ENCODE assay signal across 8 cellular contexts in genomic region chr11:71638801-71639519, GRCh38. TPM values are rescaled to one million over a fixed set of nuclear protein-coding genes. Genes with fewer than 3 reads are reported as not detected.
DNase-seq lines count a peak whose midpoint lies in the region; ATAC-seq, FAIRE-seq and TF ChIP-seq lines count a peak whose summit lies in the region.
"Not testable (repeated sequence)": the region's sequence is repeated elsewhere in the genome, so short reads cannot be mapped to it uniquely, and the experiment has no call there.

No MANE protein-coding gene starts in this region.

- not testable (repeated sequence) for TF ChIP-seq POLR2A in gastrocnemius medialis (IDR thresholded peaks at IDR 0.05); tibial nerve (IDR thresholded peaks at IDR 0.05)

- not testable (repeated sequence) for H3K79me2 ChIP-seq in keratinocyte (ENCODE audit: control insufficient read depth, insufficient read depth, low read length)

- DNase-seq in EL (peak; percentile 34), M059J (ENCODE audit: low read depth) (peak; percentile 26), SK-N-DZ (ENCODE audit: low spot score) (peak; percentile 33), activated T-cell treated with anti-CD3 and anti-CD28 coated beads for 48 hours (ENCODE audit: low read depth) (peak; percentile 71), dorsolateral prefrontal cortex (peak in 7 of 10 donors; percentile 13 to 76 (median 33)), tibial nerve (ENCODE audit: low spot score in 2 of 2) (peak in 1 of 2 donors; percentile 19)
- DNase-seq in keratinocyte (ENCODE audit: low read depth, low spot score); gastrocnemius medialis: not testable (repeated sequence)

- not testable (repeated sequence) for H3K9me3 ChIP-seq in keratinocyte (ENCODE audit: control insufficient read depth, low read depth, low read length); gastrocnemius medialis; tibial nerve

- FAIRE-seq in keratinocyte (lab: Jason Lieb, UNC) = not testable (repeated sequence)

- H3K36me3 ChIP-seq in keratinocyte (ENCODE audit: control insufficient read depth in 2 of 2, extremely low read depth in 1 of 2, insufficient read depth in 2 of 2, low read length in 2 of 2); gastrocnemius medialis; tibial nerve: not testable (repeated sequence)

- H3K4me3 ChIP-seq in dorsolateral prefrontal cortex (peak overlapping the region in 48 of 59 donors; percentile 19 to 63 (median 41)), keratinocyte (ENCODE audit: control insufficient read depth in 2 of 3, extremely low read depth in 1 of 3, insufficient read depth in 2 of 3, low read depth in 1 of 3, low read length in 3 of 3) (peak overlapping the region in 1 of 3 experiments; percentile 8), gastrocnemius medialis (peak overlapping the region in 2 of 4 donors; percentile 25 to 29), tibial nerve (peak overlapping the region in 2 of 4 donors; percentile 9 to 41)

- intact Hi-C loops in dorsolateral prefrontal cortex (cut with DNase I); gastrocnemius medialis (cut with DNase I; ENCODE audit: low total_unique reads): not testable (repeated sequence)

- dilution Hi-C loops in keratinocyte (cut with MboI; ENCODE audit: extremely low pct_ligation_motif_present, low sequenced_read_pairs) = not testable (repeated sequence)

- not testable (repeated sequence) for ATAC-seq in gastrocnemius medialis

- peak overlapping the region; percentile 48 for H3K4me2 ChIP-seq in keratinocyte (ENCODE audit: control insufficient read depth, extremely low read depth, insufficient read depth, low read depth, low read length)

- in situ Hi-C loops in gastrocnemius medialis (cut with MboI; ENCODE audit: low sequenced_read_pairs in 4 of 4) = not testable (repeated sequence)

- TF ChIP-seq EP300 in tibial nerve (IDR thresholded peaks at IDR 0.05) = not testable (repeated sequence)

- not testable (repeated sequence) for H3K4me1 ChIP-seq in keratinocyte (ENCODE audit: control insufficient read depth, extremely low read depth, insufficient read depth, low read length); gastrocnemius medialis; tibial nerve

- H3K9ac ChIP-seq in keratinocyte (ENCODE audit: control insufficient read depth, extremely low read depth, insufficient read depth, low read length) = not testable (repeated sequence)

- not testable (repeated sequence) for H3K9me1 ChIP-seq in keratinocyte (ENCODE audit: control insufficient read depth, extremely low read depth, insufficient read depth, low read length)

- H2AFZ ChIP-seq in keratinocyte (ENCODE audit: control insufficient read depth, low read length) = not testable (repeated sequence)

- WGBS in tibial nerve, 2 donors = 55 to 76% methylated on average over 10 to 13 of the region's 48 CpGs

- not testable (repeated sequence) for H3K27me3 ChIP-seq in dorsolateral prefrontal cortex; keratinocyte (ENCODE audit: control insufficient read depth, extremely low read depth, insufficient read depth, low read length); gastrocnemius medialis; tibial nerve

- TF ChIP-seq CTCF in dorsolateral prefrontal cortex (IDR thresholded peaks at IDR 0.05 in 54 of 56, conservative IDR thresholded peaks at IDR 0.05 in 2 of 56; ENCODE audit: low read depth in 1 of 56, partially characterized antibody in 56 of 56) (peak in 55 of 56 donors; percentile 27 to 80 (median 64)), keratinocyte (optimal IDR thresholded peaks at IDR 0.05 in 1 of 3, IDR thresholded peaks at IDR 0.05 in 1 of 3, conservative IDR thresholded peaks at IDR 0.05 in 1 of 3; ENCODE audit: extremely low read depth in 1 of 3, insufficient read depth in 2 of 3, low read length in 3 of 3) (peak in 2 of 3 experiments; percentile 2 to 65), gastrocnemius medialis (IDR thresholded peaks at IDR 0.05 in 4 of 5, conservative IDR thresholded peaks at IDR 0.05 in 1 of 5) (peak in 4 of 5 experiments; percentile 15 to 70 (median 60)), tibial nerve (IDR thresholded peaks at IDR 0.05) (peak; percentile 49 to 88 (median 73))

- not testable (repeated sequence) for H3K27ac ChIP-seq in dorsolateral prefrontal cortex; keratinocyte (ENCODE audit: control insufficient read depth, insufficient read depth, low read length); gastrocnemius medialis; tibial nerve

- H4K20me1 ChIP-seq in keratinocyte (ENCODE audit: control insufficient read depth, extremely low read depth, insufficient read depth, low read length) = not testable (repeated sequence)

RNA-seq across cellular contexts. Expression of gene KRTAP5-11, which starts 56.3 kb away (rescaled TPM):
- total RNA-seq in M059J (2014; rRNA removed; shearing (Covaris generic)) = not detected in 2 replicates
- polyA plus RNA-seq in SK-N-DZ (2014; cell fraction: cytosol; rRNA removed) = not detected in 2 replicates
- polyA plus RNA-seq in SK-N-DZ (2014; cell fraction: nucleus; rRNA removed) = not detected in 2 replicates
- total RNA-seq in dorsolateral prefrontal cortex (1 to 10 TPM in 39 of 120 experiments, under 1 TPM in 28, not detected in 53; 0.46 to 2.7 (median 1.1) TPM), gastrocnemius medialis (not detected), tibial nerve (not detected)
- not detected in 3 replicates for polyA plus RNA-seq in keratinocyte
- polyA plus RNA-seq in keratinocyte (2011; ENCODE audit: low read depth) = not detected
- polyA plus RNA-seq in keratinocyte (2011; cell fraction: cytosol; rRNA removed) = not detected in 2 replicates
- polyA plus RNA-seq in keratinocyte (2011; cell fraction: nucleus; rRNA removed) = not detected in 2 replicates
- polyA plus RNA-seq in keratinocyte (2012; ENCODE audit: low replicate concordance) = not detected in 2 replicates
- not detected in 3 replicates for polyA minus RNA-seq in keratinocyte
- polyA minus RNA-seq in keratinocyte (2011; cell fraction: cytosol; rRNA and poly(A)+ RNA removed) = not detected
- polyA minus RNA-seq in keratinocyte (2011; cell fraction: nucleus; rRNA and poly(A)+ RNA removed) = not detected in 2 replicates
